In the genomic region with DNA sequence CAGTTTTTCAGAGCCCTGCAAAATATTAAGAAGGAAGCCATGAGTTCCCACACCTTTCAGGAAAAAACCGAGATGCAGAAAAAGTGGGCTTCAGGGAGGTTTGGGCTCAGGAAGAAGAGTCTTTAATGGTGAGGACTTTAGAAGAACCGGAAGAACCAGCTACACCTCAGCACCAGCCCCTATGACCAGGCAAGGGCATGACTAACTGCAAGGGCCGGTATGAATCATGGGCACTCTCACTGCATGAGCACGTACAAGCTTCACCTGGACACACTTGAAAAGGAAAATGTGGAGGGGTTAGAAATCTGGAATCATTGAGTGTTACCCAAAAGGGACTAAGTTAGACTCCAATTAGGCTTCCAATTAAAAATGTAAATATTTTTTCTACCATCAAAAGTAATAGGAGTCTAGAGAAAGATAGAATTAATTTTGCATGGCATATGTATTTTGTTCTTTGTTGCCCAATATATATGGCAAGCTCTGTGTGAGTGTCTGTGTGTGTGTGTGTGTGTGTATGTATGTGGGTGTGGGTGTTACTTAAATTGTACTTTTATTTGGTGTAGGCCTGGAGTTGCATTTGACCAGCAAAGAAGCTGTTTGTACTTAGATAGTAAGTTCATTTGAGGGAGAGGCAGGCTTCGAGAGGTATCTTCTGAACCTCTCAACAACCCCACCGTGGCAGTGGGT, we compare ENCODE assay signal across 22 cellular contexts.
DNase-seq lines count a peak whose midpoint lies in the region; ATAC-seq, FAIRE-seq and TF ChIP-seq lines count a peak whose summit lies in the region.
"Had no signal": no experiment of that assay in that cellular context is flagged by ENCODE, and none has a peak within 500 bp of the region (broad histone marks: within the 10 kb centered on the region; RNA-seq: fewer than 3 reads in every experiment).

No MANE protein-coding gene starts in this region.

- DNase-seq in MCF 10A (ENCODE audit: unreplicated experiment) = peak; percentile 62
- no peak for DNase-seq in breast epithelium (ENCODE audit: low spot score in 2 of 2)
- peak; percentile 69 for DNase-seq in RKO (ENCODE audit: low spot score)
- DNase-seq in esophagus squamous epithelium (lab: John Stamatoyannopoulos, UW) = no peak
- no peak for DNase-seq in HuH-7.5 (ENCODE audit: low spot score)
- no peak for DNase-seq in D721Med (ENCODE audit: insufficient read length, low spot score)
- DNase-seq in NCI-H187 treated with DMSO at 0.1 percent for 48 hours (lab: John Stamatoyannopoulos, UW) = no peak
- DNase-seq: activated CD4-positive, alpha-beta T cell treated with anti-CD3 and anti-CD28 coated beads, Interleukin-2, amount 10 ng/mL, durations not matched to agents 7 days and 5 days; aorta; DMS 273 treated with DMSO at 0.1 percent for 48 hours; effector memory CD8-positive, alpha-beta T cell; hypothalamus; midbrain; NCI-H1105 treated with DMSO at 0.1 percent for 48 hours; NCI-H2171; psoas muscle; testis had no signal

- peak overlapping the region; percentile 75 for H3K27ac Mint-ChIP-seq in MCF 10A (ENCODE audit: low read depth, unreplicated experiment)
- H3K27ac Mint-ChIP-seq: activated CD4-positive, alpha-beta T cell treated with anti-CD3 and anti-CD28 coated beads, Interleukin-2, amount 10 ng/mL, durations not matched to agents 7 days and 5 days; effector memory CD8-positive, alpha-beta T cell had no signal

- no peaks in the 10 kb centered on the region for H3K27me3 Mint-ChIP-seq in MCF 10A (ENCODE audit: insufficient read depth, unreplicated experiment)
- H3K27me3 Mint-ChIP-seq: activated CD4-positive, alpha-beta T cell treated with anti-CD3 and anti-CD28 coated beads, Interleukin-2, amount 10 ng/mL, durations not matched to agents 7 days and 5 days had no signal

- H3K4me1 Mint-ChIP-seq in MCF 10A (ENCODE audit: insufficient read depth, unreplicated experiment) = peaks cover 12% of the 10 kb centered on the region
- H3K4me1 Mint-ChIP-seq: activated CD4-positive, alpha-beta T cell treated with anti-CD3 and anti-CD28 coated beads, Interleukin-2, amount 10 ng/mL, durations not matched to agents 7 days and 5 days had no signal

- no peak for FAIRE-seq in D721Med (lab: Jason Lieb, UNC)
- FAIRE-seq: A549, K562 had no signal

- H3K27ac ChIP-seq in breast epithelium = no peak overlapping the region
- H3K27ac ChIP-seq in esophagus squamous epithelium = peak overlapping the region in 3 of 4 donors; percentile 36 to 53 (median 49)
- H3K27ac ChIP-seq: A549; BLaER1 treated with 17β-estradiol and CSF1 and Interleukin-3, amounts not matched to agents 10 nM and 100 nM; psoas muscle; testis had no signal

- H3K36me3 ChIP-seq in breast epithelium (no peaks in the 10 kb centered on the region), esophagus squamous epithelium (no peaks in the 10 kb centered on the region)
- H3K36me3 ChIP-seq: BLaER1 treated with 17β-estradiol and CSF1 and Interleukin-3, amounts not matched to agents 10 nM and 100 nM had no signal

- POLR2A ChIA-PET in MCF 10A (lab: Yijun Ruan, JAX) = interaction anchor here (0.7 to 1.6 kb wide), 4 partner anchors 10 to 707 kb away, joined by 3 to 6 read pairs (median 4); no protein-coding TSS in a partner anchor

- H3K4me3 ChIP-seq in breast epithelium (no peak overlapping the region), esophagus squamous epithelium (no peak overlapping the region)
- H3K4me3 ChIP-seq: A549; BLaER1 treated with 17β-estradiol and CSF1 and Interleukin-3, amounts not matched to agents 10 nM and 100 nM; K562; psoas muscle; testis had no signal

- no peaks in the 10 kb centered on the region for H3K4me1 ChIP-seq in breast epithelium
- peaks cover 0 to 14% (median 0%) of the 10 kb centered on the region in 3 donors for H3K4me1 ChIP-seq in esophagus squamous epithelium
- H3K4me1 ChIP-seq: A549, psoas muscle, testis had no signal

- ATAC-seq in HG03097 (IDR thresholded peaks at IDR 0.05; ENCODE audit: low FRiP score, unreplicated experiment) = no peak
- ATAC-seq: effector memory CD8-positive, alpha-beta T cell; K562; psoas muscle had no signal

- H3K27me3 ChIP-seq in breast epithelium = no peaks in the 10 kb centered on the region
- H3K27me3 ChIP-seq in esophagus squamous epithelium = no peaks in the 10 kb centered on the region
- H3K27me3 ChIP-seq: BLaER1 treated with 17β-estradiol and CSF1 and Interleukin-3, amounts not matched to agents 10 nM and 100 nM; testis had no signal

- no peak overlapping the region for H3K4me3 Mint-ChIP-seq in MCF 10A (ENCODE audit: unreplicated experiment)
- H3K4me3 Mint-ChIP-seq: activated CD4-positive, alpha-beta T cell treated with anti-CD3 and anti-CD28 coated beads, Interleukin-2, amount 10 ng/mL, durations not matched to agents 7 days and 5 days; effector memory CD8-positive, alpha-beta T cell; neural crest cell had no signal

- no peaks in the 10 kb centered on the region for H3K9me3 Mint-ChIP-seq in MCF 10A (ENCODE audit: unreplicated experiment)
- H3K9me3 Mint-ChIP-seq: activated CD4-positive, alpha-beta T cell treated with anti-CD3 and anti-CD28 coated beads, Interleukin-2, amount 10 ng/mL, durations not matched to agents 7 days and 5 days; effector memory CD8-positive, alpha-beta T cell; neural crest cell had no signal

- BruUV-seq in MCF 10A (replicated peaks; lab: Mats Ljungman, UMichigan) = no TSS peak

- TF ChIP-seq CTCF in MCF 10A (IDR thresholded peaks at IDR 0.05; ENCODE audit: unreplicated experiment) = no peak
- no peak for TF ChIP-seq CTCF in breast epithelium (IDR thresholded peaks at IDR 0.05)
- TF ChIP-seq CTCF in esophagus squamous epithelium (IDR thresholded peaks at IDR 0.05) = no peak
- TF ChIP-seq CTCF in D721Med (IDR thresholded peaks at IDR 0.05; ENCODE audit: insufficient read depth, missing control alignments) = no peak

- TF ChIP-seq POLR2A in breast epithelium (IDR thresholded peaks at IDR 0.05) = no peak
- TF ChIP-seq POLR2A in esophagus squamous epithelium (IDR thresholded peaks at IDR 0.05) = no peak

- no peaks in the 10 kb centered on the region for H3K36me3 Mint-ChIP-seq in MCF 10A (ENCODE audit: insufficient read depth, unreplicated experiment)

- H3K9me3 ChIP-seq in breast epithelium = no peaks in the 10 kb centered on the region
- H3K9me3 ChIP-seq in esophagus squamous epithelium = no peaks in the 10 kb centered on the region
- H3K9me3 ChIP-seq: A549, psoas muscle, testis had no signal

- intact Hi-C loops in MCF 10A (cut with micrococcal nuclease) (no loop called here), breast epithelium (cut with DNase I; ENCODE audit: low total_unique reads) (no loop called here), esophagus squamous epithelium (cut with DNase I) (no loop called here)

- 44 to 56% methylated on average over 6 of the region's 6 CpGs for WGBS in esophagus squamous epithelium, 2 donors

- CTCF ChIA-PET in MCF 10A (lab: Yijun Ruan, JAX) = interaction anchor here (0.7 to 1.2 kb wide), 2 partner anchors 9 to 61 kb away, joined by 3 read pairs; no protein-coding TSS in a partner anchor

Comparison
In these comparisons a context has a peak if more than half of its experiments do, and no peak if none do; other contexts are left out.
1. DNase-seq: peak in MCF 10A (single experiment) and RKO (single experiment); none in breast epithelium (0 of 2), esophagus squamous epithelium (single experiment), HuH-7.5 (single experiment), D721Med (single experiment) and NCI-H187 treated with DMSO at 0.1 percent for 48 hours (single experiment).
2. H3K27ac ChIP-seq: peak in esophagus squamous epithelium (3 of 4); none in breast epithelium (0 of 2).